In the genomic region with DNA sequence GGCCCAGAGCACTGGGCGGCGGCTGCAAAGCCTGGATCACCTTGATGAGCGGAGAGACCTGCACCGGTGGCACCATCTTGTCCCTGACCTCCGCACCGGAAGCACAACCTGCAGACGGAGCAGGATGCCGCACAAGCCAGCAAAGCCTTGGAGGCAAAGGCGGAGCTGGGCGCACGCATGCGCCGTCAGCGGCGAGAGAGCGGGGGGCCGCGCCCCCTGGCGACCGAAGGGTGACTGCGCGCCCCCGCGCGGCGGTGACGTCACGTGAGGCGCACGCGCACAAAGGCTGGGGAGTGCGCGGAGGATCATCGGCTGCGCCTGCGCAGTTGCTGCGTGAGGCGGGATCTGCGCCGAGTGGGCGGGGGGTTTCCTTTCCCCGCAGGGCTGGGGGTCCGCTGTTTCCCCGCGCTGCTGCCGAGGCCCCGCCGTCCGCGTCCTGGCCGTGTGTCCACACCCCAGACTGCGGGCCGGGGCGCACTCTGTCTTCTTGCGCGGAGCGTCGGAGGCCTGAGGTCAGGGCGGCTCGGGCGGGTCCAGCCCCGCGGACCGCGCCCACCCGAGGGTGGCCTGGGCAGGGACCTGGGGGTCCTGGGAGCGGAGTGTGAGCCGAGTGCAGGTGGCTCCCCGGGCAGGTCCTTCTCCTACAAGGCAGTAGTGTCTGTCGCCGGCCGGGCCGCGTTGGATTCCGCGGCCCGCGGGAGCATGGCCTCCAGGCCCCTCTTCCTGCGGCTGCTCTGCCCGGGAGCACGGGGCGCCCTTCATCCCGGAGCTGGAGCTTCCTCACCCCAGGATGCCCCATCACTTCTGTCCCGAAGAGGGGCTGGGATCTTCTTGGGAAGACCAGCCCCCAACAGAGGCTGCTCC, we compare ENCODE assay signal across 8 cellular contexts. TPM values are rescaled to one million over a fixed set of nuclear protein-coding genes. Genes with fewer than 3 reads are reported as not detected.
A peak's percentile ranks its signal among the peaks of the same experiment; 100 is the strongest.
DNase-seq lines count a peak whose midpoint lies in the region; ATAC-seq, FAIRE-seq and TF ChIP-seq lines count a peak whose summit lies in the region.

A gene with protein sequence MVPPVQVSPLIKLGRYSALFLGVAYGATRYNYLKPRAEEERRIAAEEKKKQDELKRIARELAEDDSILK (minus strand): TSS at position 105 of the 864 bp plus-strand sequence. CDS start 29 bp downstream, at position 76.
A gene with protein sequence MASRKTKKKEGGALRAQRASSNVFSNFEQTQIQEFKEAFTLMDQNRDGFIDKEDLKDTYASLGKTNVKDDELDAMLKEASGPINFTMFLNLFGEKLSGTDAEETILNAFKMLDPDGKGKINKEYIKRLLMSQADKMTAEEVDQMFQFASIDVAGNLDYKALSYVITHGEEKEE (plus strand): TSS at position 371 of the 864 bp plus-strand sequence. CDS start 3,485 bp downstream, outside the sequence.

- CTCF ChIA-PET in T-cell (lab: Charles Lee): interaction anchor here in 1 of 2 donors (1.0 kb wide), 2 partner anchors 10 to 430 kb away, joined by 3 read pairs; no protein-coding TSS in a partner anchor

- TF ChIP-seq CTCF in adrenal gland (IDR thresholded peaks at IDR 0.05): peak; percentile 61 to 98 (median 72)
- TF ChIP-seq CTCF in upper lobe of right lung (IDR thresholded peaks at IDR 0.05): peak; percentile 82

- no peaks in the 10 kb centered on the region for H3K27me3 Mint-ChIP-seq in T-cell

- 0 to 1% (median 0%) methylated on average over 12 to 84 of the region's 84 CpGs; no CpG with 5 or more reads in 1 of the 4 donors for WGBS in adrenal gland, 4 donors

- DNase-seq in GM12892 (ENCODE audit: insufficient read length) (peak; percentile 100), NCI-H1436 treated with DMSO at 0.1 percent for 48 hours (lab: John Stamatoyannopoulos, UW) (peak; percentile 84), T-cell (peak; percentile 97 to 100 (median 99)), adrenal gland (peak; percentile 97 to 99 (median 98)), left cardiac atrium (peak; percentile 98), posterior vena cava (ENCODE audit: low spot score) (peak; percentile 99), upper lobe of right lung (peak; percentile 99)

- peak within 1 kb of the TSS; percentile 82 to 88 (median 83) for H3K4me3 Mint-ChIP-seq in T-cell

- peaks cover 16% of the 10 kb centered on the region for H3K36me3 Mint-ChIP-seq in T-cell

- peaks cover 8 to 21% (median 11%) of the 10 kb centered on the region in 3 donors for H3K4me1 Mint-ChIP-seq in T-cell

- H3K27me3 ChIP-seq in adrenal gland: no peaks in the 10 kb centered on the region
- no peaks in the 10 kb centered on the region for H3K27me3 ChIP-seq in upper lobe of right lung

- ATAC-seq in HG02852 (IDR thresholded peaks at IDR 0.05; ENCODE audit: unreplicated experiment): peak; percentile 81
- ATAC-seq in T-cell (replicated peaks in 1 of 4): peak; percentile 92 to 94 (median 94)
- peak; percentile 92 to 93 for ATAC-seq in left cardiac atrium
- ATAC-seq in upper lobe of right lung: peak; percentile 93

- peak within 1 kb of the TSS; percentile 68 to 97 (median 95) for H3K27ac ChIP-seq in adrenal gland
- peak within 1 kb of the TSS; percentile 94 for H3K27ac ChIP-seq in upper lobe of right lung

- H3K9me3 Mint-ChIP-seq in T-cell: no peaks in the 10 kb centered on the region

- peak; percentile 100 for FAIRE-seq in GM12892 (lab: Jason Lieb, UNC)

- H3K27ac Mint-ChIP-seq in T-cell: peak within 1 kb of the TSS; percentile 85 to 88

- POLR2A ChIA-PET in T-cell (lab: Charles Lee): interaction anchor here in 1 of 2 donors (0.6 to 1.0 kb wide), 2 partner anchors 12 to 258 kb away, joined by 3 to 12 read pairs; a partner anchor contains a TSS

- H3K9me3 ChIP-seq in adrenal gland (replicated peaks in 1 of 3) (no peaks in the 10 kb centered on the region), upper lobe of right lung (no peaks in the 10 kb centered on the region)

- H3K36me3 ChIP-seq in adrenal gland (replicated peaks in 1 of 2) (peaks cover 0 to 24% of the 10 kb centered on the region in 2 donors), upper lobe of right lung (peaks cover 25% of the 10 kb centered on the region)

- H3K4me1 ChIP-seq in adrenal gland (replicated peaks in 1 of 2) (peaks cover 24 to 33% of the 10 kb centered on the region in 2 donors), upper lobe of right lung (peaks cover 18% of the 10 kb centered on the region)

- TF ChIP-seq POLR2A in GM12892 (IDR thresholded peaks at IDR 0.05; ENCODE audit: low read depth, low read length): peak; percentile 84
- TF ChIP-seq POLR2A in adrenal gland (IDR thresholded peaks at IDR 0.05): peak; percentile 72 to 78

- intact Hi-C loops in adrenal gland (cut with DNase I) (no loop called here), left cardiac atrium (cut with DNase I) (no loop called here), posterior vena cava (cut with DNase I) (no loop called here), upper lobe of right lung (cut with DNase I) (no loop called here)

- H3K4me3 ChIP-seq in adrenal gland (peak within 1 kb of the TSS; percentile 83 to 95 (median 84)), upper lobe of right lung (peak within 1 kb of the TSS; percentile 79)

RNA-seq across cellular contexts. Expression of the first gene that starts in this region (rescaled TPM):
- polyA plus RNA-seq in GM12892 (2012; ENCODE audit: missing spikeins): 693 TPM
- 100 to 1,000 TPM in 4 of 5 donors, 10 to 100 TPM in 1; 92.4 to 158 (median 145) TPM for total RNA-seq in T-cell
- total RNA-seq in adrenal gland: 100 to 1,000 TPM in 6 of 8 donors, 10 to 100 TPM in 2; 43.4 to 375 (median 296) TPM
- polyA plus RNA-seq in adrenal gland: 1,000 to 10,000 TPM in 1 of 3 donors, 100 to 1,000 TPM in 2; 501 to 1,353 (median 885) TPM
- total RNA-seq in left cardiac atrium: 100 to 1,000 TPM; 770 to 781 TPM
- total RNA-seq in posterior vena cava: 100 to 1,000 TPM; 180 to 237 TPM
- 167 TPM for total RNA-seq in upper lobe of right lung

RNA-seq across cellular contexts. Expression of the second gene that starts in this region (rescaled TPM):
- 14.0 TPM for polyA plus RNA-seq in GM12892 (2012; ENCODE audit: missing spikeins)
- total RNA-seq in T-cell (10 to 100 TPM; 21.1 to 26.3 (median 21.9) TPM), adrenal gland (10 to 100 TPM in 7 of 8 donors, 1 to 10 TPM in 1; 5.9 to 31.7 (median 18.7) TPM), left cardiac atrium (1 to 10 TPM; 5.4 to 5.9 TPM), posterior vena cava (10 to 100 TPM in 1 of 2 donors, 1 to 10 TPM in 1; 7.9 to 12.4 TPM), upper lobe of right lung (9.7 TPM)
- polyA plus RNA-seq in adrenal gland: 10 to 100 TPM; 13.3 to 77.6 (median 64.4) TPM

Comparison
In these comparisons a context has a peak if more than half of its experiments do, and no peak if none do; other contexts are left out.
1. Peak in every context shown above with its lines: DNase-seq, ATAC-seq, H3K4me3 ChIP-seq and H3K27ac ChIP-seq.